In genomic region chr17:81519284-81520020, GRCh38 we compare ENCODE assay signal across 8 cellular contexts. TPM values are rescaled to one million over a fixed set of nuclear protein-coding genes. Genes with fewer than 3 reads are reported as not detected.
DNase-seq lines count a peak whose midpoint lies in the region; ATAC-seq and TF ChIP-seq lines count a peak whose summit lies in the region.

No MANE protein-coding gene starts in this region.

- intact Hi-C loops in mucosa of descending colon (cut with DNase I, micrococcal nuclease): loop anchor here in 1 of 2 donors (10.0 kb wide), 1 partner anchor 125 kb away; the partner anchor contains the start of gene BAHCC1

- TF ChIP-seq CTCF in mucosa of descending colon (IDR thresholded peaks at IDR 0.05): peak; percentile 63
- TF ChIP-seq CTCF in thoracic aorta (IDR thresholded peaks at IDR 0.05): peak; percentile 58

- H3K4me2 ChIP-seq in BLaER1 treated with 17β-estradiol and CSF1 and Interleukin-3, amounts not matched to agents 10 nM and 100 nM: peak overlapping the region; percentile 97 to 100 (median 100)

- peak overlapping the region in 9 of 11 experiments; percentile 24 to 100 (median 75); a peak in 17 of 22 replicates for H3K27ac ChIP-seq in BLaER1 treated with 17β-estradiol and CSF1 and Interleukin-3, amounts not matched to agents 10 nM and 100 nM
- H3K27ac ChIP-seq in ectodermal cell (ENCODE audit: insufficient read depth, low read depth, low read length, poor library complexity, severe bottlenecking) (no peak overlapping the region), thoracic aorta (peak overlapping the region; percentile 99 to 100)

- no peaks in the 10 kb centered on the region for H3K9me3 ChIP-seq in BLaER1 treated with 17β-estradiol and CSF1 and Interleukin-3, amounts not matched to agents 10 nM and 100 nM (replicated peaks in 1 of 11)
- no peaks in the 10 kb centered on the region for H3K9me3 ChIP-seq in ectodermal cell (ENCODE audit: control insufficient read depth, low read length)
- H3K9me3 ChIP-seq in mucosa of descending colon: no peaks in the 10 kb centered on the region
- H3K9me3 ChIP-seq in thoracic aorta: no peaks in the 10 kb centered on the region

- H4K20me1 ChIP-seq in BLaER1 treated with 17β-estradiol and CSF1 and Interleukin-3, amounts not matched to agents 10 nM and 100 nM: peaks cover 0 to 60% (median 24%) of the 10 kb centered on the region in 11 experiments; a peak in 12 of 22 replicates

- H3K9ac ChIP-seq in BLaER1 treated with 17β-estradiol and CSF1 and Interleukin-3, amounts not matched to agents 10 nM and 100 nM: peak overlapping the region; percentile 40 to 100 (median 75)

- peak; percentile 53 for DNase-seq in HK-2 (ENCODE audit: unreplicated experiment)
- peak; percentile 64 for DNase-seq in activated CD4-positive, alpha-beta T cell treated with anti-CD3 and anti-CD28 coated beads for 1 hour
- peak; percentile 75 to 90 (median 89) for DNase-seq in mucosa of descending colon
- DNase-seq in thoracic aorta (ENCODE audit: low spot score): no peak

- peaks cover 0 to 5% (median 0%) of the 10 kb centered on the region in 11 experiments; a peak in 1 of 22 replicates for H3K36me3 ChIP-seq in BLaER1 treated with 17β-estradiol and CSF1 and Interleukin-3, amounts not matched to agents 10 nM and 100 nM
- no peaks in the 10 kb centered on the region for H3K36me3 ChIP-seq in ectodermal cell (ENCODE audit: control insufficient read depth, insufficient read depth, low read length)
- H3K36me3 ChIP-seq in mucosa of descending colon (ENCODE audit: low read depth): no peaks in the 10 kb centered on the region
- H3K36me3 ChIP-seq in thoracic aorta: no peaks in the 10 kb centered on the region

- H3K4me3 ChIP-seq in BLaER1 treated with 17β-estradiol and CSF1 and Interleukin-3, amounts not matched to agents 10 nM and 100 nM: peak overlapping the region; percentile 48 to 100 (median 79)
- H3K4me3 ChIP-seq in ectodermal cell (ENCODE audit: insufficient read depth, low read depth, low read length) (peak overlapping the region; percentile 31), mucosa of descending colon (peak overlapping the region; percentile 9), thoracic aorta (peak overlapping the region; percentile 99)

- WGBS in ectodermal cell, 2 experiments: 4% methylated on average over 61 of the region's 61 CpGs

- H3K27me3 ChIP-seq in BLaER1 treated with 17β-estradiol and CSF1 and Interleukin-3, amounts not matched to agents 10 nM and 100 nM: peaks cover 0 to 25% (median 18%) of the 10 kb centered on the region in 11 experiments; a peak in 19 of 22 replicates
- peaks cover 78% of the 10 kb centered on the region for H3K27me3 ChIP-seq in ectodermal cell (ENCODE audit: control insufficient read depth, insufficient read depth, low read length, poor library complexity, severe bottlenecking)
- H3K27me3 ChIP-seq in thoracic aorta (replicated peaks; ENCODE audit: insufficient read depth): no peaks in the 10 kb centered on the region

- peak; percentile 65 for ATAC-seq in mucosa of descending colon
- no peak for ATAC-seq in thoracic aorta (ENCODE audit: insufficient number of reproducible peaks, low FRiP score, low read depth)
- no peak for ATAC-seq in HG03095 (IDR thresholded peaks at IDR 0.05; ENCODE audit: unreplicated experiment)
- ATAC-seq in GM21723 (IDR thresholded peaks at IDR 0.05; ENCODE audit: unreplicated experiment): no peak

- H3K4me1 ChIP-seq in BLaER1 treated with 17β-estradiol and CSF1 and Interleukin-3, amounts not matched to agents 10 nM and 100 nM: peaks cover 56 to 81% (median 74%) of the 10 kb centered on the region in 10 experiments
- peaks cover 37% of the 10 kb centered on the region for H3K4me1 ChIP-seq in ectodermal cell (ENCODE audit: control insufficient read depth, insufficient read depth, low read length)
- peaks cover 33% of the 10 kb centered on the region for H3K4me1 ChIP-seq in mucosa of descending colon (ENCODE audit: low read depth)
- H3K4me1 ChIP-seq in thoracic aorta (ENCODE audit: control insufficient read depth in 1 of 2, low read depth in 2 of 2): peaks cover 41 to 63% of the 10 kb centered on the region in 2 donors

RNA-seq across cellular contexts. Expression of gene ACTG1, which starts 6.9 kb away (rescaled TPM):
- polyA plus RNA-seq in ectodermal cell (2013, experiment 1 of 4): 2,395 TPM
- 2,615 TPM for polyA plus RNA-seq in ectodermal cell (2013, experiment 2 of 4)
- polyA plus RNA-seq in ectodermal cell (2013, experiment 3 of 4): 2,034 TPM
- 2,356 TPM for polyA plus RNA-seq in ectodermal cell (2013, experiment 4 of 4)
- total RNA-seq in mucosa of descending colon (1,000 to 10,000 TPM; 1,922 to 4,060 (median 3,184) TPM), thoracic aorta (1,000 to 10,000 TPM; 4,421 to 4,935 TPM)

RNA-seq across cellular contexts. Expression of gene FSCN2, which starts 8.7 kb away (rescaled TPM):
- polyA plus RNA-seq in ectodermal cell (2013, experiment 1 of 4): not detected
- polyA plus RNA-seq in ectodermal cell (2013, experiment 2 of 4): 0.48 TPM
- polyA plus RNA-seq in ectodermal cell (2013, experiment 3 of 4): not detected
- 0.20 TPM for polyA plus RNA-seq in ectodermal cell (2013, experiment 4 of 4)
- total RNA-seq in mucosa of descending colon: 1 to 10 TPM; 1.6 to 4.0 (median 2.5) TPM
- total RNA-seq in thoracic aorta: 1 to 10 TPM; 4.2 to 9.2 TPM

RNA-seq across cellular contexts. Expression of gene FAAP100, which starts 32.7 kb away (rescaled TPM):
- 30.3 TPM for polyA plus RNA-seq in ectodermal cell (2013, experiment 1 of 4)
- polyA plus RNA-seq in ectodermal cell (2013, experiment 2 of 4): 32.0 TPM
- polyA plus RNA-seq in ectodermal cell (2013, experiment 3 of 4): 19.6 TPM
- polyA plus RNA-seq in ectodermal cell (2013, experiment 4 of 4): 21.2 TPM
- total RNA-seq in mucosa of descending colon (10 to 100 TPM; 23.2 to 28.9 (median 25.0) TPM), thoracic aorta (10 to 100 TPM; 43.2 to 57.9 TPM)

Comparison
In these comparisons a context has a peak if more than half of its experiments do, and no peak if none do; other contexts are left out.
1. H3K4me3 ChIP-seq: peak in every context shown above with its lines; median percentile 99 in thoracic aorta; 79 in BLaER1 treated with 17β-estradiol and CSF1 and Interleukin-3, amounts not matched to agents 10 nM and 100 nM; 31 in ectodermal cell; 9 in mucosa of descending colon.